In the genomic region with DNA sequence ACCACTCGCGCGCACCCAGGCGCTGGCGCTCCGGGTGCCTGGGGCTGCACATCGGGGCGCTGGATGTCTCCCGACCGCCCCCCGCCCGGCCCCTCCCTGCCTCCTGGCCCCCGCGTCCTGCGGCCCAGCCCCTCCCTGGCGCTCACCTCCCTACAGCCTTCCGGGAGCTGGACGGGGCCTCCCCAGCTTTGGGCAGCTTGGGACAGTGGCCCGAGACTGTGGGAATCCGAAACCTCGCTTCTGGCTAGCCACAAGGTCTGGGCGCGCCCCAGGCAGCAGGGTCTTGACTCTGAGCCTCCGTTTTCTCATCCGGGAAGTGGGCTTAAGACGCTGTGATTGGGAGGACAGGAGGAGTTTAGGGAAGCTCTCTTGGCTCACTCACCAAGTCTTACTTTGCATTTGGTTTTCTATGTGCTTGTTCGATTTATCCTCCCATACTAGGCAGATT, we compare ENCODE assay signal across 11 cellular contexts. TPM values are rescaled to one million over a fixed set of nuclear protein-coding genes. Genes with fewer than 3 reads are reported as not detected.
DNase-seq lines count a peak whose midpoint lies in the region; ATAC-seq and TF ChIP-seq lines count a peak whose summit lies in the region.
"Had no signal": no experiment of that assay in that cellular context is flagged by ENCODE, and none has a peak within 500 bp of the region (broad histone marks: within the 10 kb centered on the region; RNA-seq: fewer than 3 reads in every experiment).

No MANE protein-coding gene starts in this region.

- H3K27me3 ChIP-seq in right atrium auricular region: no peaks in the 10 kb centered on the region
- H3K27me3 ChIP-seq: body of pancreas had no signal

- DNase-seq in GM03348 (ENCODE audit: low spot score) (peak; percentile 32), T-cell (no peak), right atrium auricular region (ENCODE audit: low spot score) (no peak), retinal pigment epithelial cell (ENCODE audit: low read depth) (no peak), foreskin melanocyte (no peak), cerebellum (ENCODE audit: low spot score) (no peak), NCI-H1105 (lab: John Stamatoyannopoulos, UW) (no peak)

- H3K4me3 Mint-ChIP-seq in T-cell: peak overlapping the region; percentile 61 to 87 (median 71)

- peaks cover 8 to 11% (median 9%) of the 10 kb centered on the region in 3 donors for H3K4me1 Mint-ChIP-seq in T-cell

- no peak for TF ChIP-seq CTCF in right atrium auricular region (IDR thresholded peaks at IDR 0.05)
- no peak for TF ChIP-seq CTCF in retinal pigment epithelial cell (conservative IDR thresholded peaks at IDR 0.05; ENCODE audit: low read depth, low read length)

- POLR2A ChIA-PET in T-cell (lab: Charles Lee): no interaction called here

- no peaks in the 10 kb centered on the region for H3K9me3 Mint-ChIP-seq in T-cell

- H3K36me3 ChIP-seq in right atrium auricular region: no peaks in the 10 kb centered on the region

- H3K9me3 ChIP-seq in right atrium auricular region: no peaks in the 10 kb centered on the region
- H3K9me3 ChIP-seq: body of pancreas had no signal

- CTCF ChIA-PET in T-cell (lab: Charles Lee): no interaction called here

- ATAC-seq in T-cell (replicated peaks in 1 of 4) (peak in 3 of 4 experiments; percentile 9 to 13 (median 13)), GM21526 (IDR thresholded peaks at IDR 0.05; ENCODE audit: low FRiP score, unreplicated experiment) (no peak)

- H3K4me3 ChIP-seq in right atrium auricular region (peak overlapping the region; percentile 37 to 48), retinal pigment epithelial cell (ENCODE audit: low read length) (peak overlapping the region; percentile 20)
- H3K4me3 ChIP-seq: body of pancreas had no signal

- H3K27ac ChIP-seq in right atrium auricular region: no peak overlapping the region
- H3K27ac ChIP-seq: body of pancreas, HL-60 had no signal

- no peaks in the 10 kb centered on the region for H3K36me3 Mint-ChIP-seq in T-cell

- H3K4me1 ChIP-seq in right atrium auricular region: peaks cover 0 to 17% of the 10 kb centered on the region in 2 donors

- H3K27ac Mint-ChIP-seq in T-cell: no peak overlapping the region

- peaks cover 51 to 67% of the 10 kb centered on the region in 2 donors for H3K27me3 Mint-ChIP-seq in T-cell

RNA-seq across cellular contexts. Expression of gene WNT4, which starts 0.7 kb away (rescaled TPM):
- not detected for total RNA-seq in T-cell
- total RNA-seq in right atrium auricular region: under 1 TPM in 1 of 2 donors, not detected in 1; 0.16 TPM
- 3.7 TPM for total RNA-seq in cerebellum
- total RNA-seq: RPMI7951 had no signal
